ENCODE assay signal across 30 cellular contexts in genomic region chr1:2627746-2628145, GRCh38. TPM values are rescaled to one million over a fixed set of nuclear protein-coding genes. Genes with fewer than 3 reads are reported as not detected.
DNase-seq lines count a peak whose midpoint lies in the region; ATAC-seq and TF ChIP-seq lines count a peak whose summit lies in the region.
"Had no signal": no experiment of that assay in that cellular context is flagged by ENCODE, and none has a peak within 500 bp of the region (broad histone marks: within the 10 kb centered on the region; RNA-seq: fewer than 3 reads in every experiment).

No MANE protein-coding gene starts in this region.

- DNase-seq in activated naive CD4-positive, alpha-beta T cell treated with anti-CD3 and anti-CD28 coated beads, Interleukin-2, amount 50 U/mL, for 72 hours (ENCODE audit: low spot score in 2 of 2) = no peak
- DNase-seq in RWPE2 (ENCODE audit: low spot score) = peak; percentile 51
- peak; percentile 45 for DNase-seq in islet precursor cell
- DNase-seq in osteoblast (ENCODE audit: insufficient read length, low spot score, missing footprints) = peak; percentile 68
- DNase-seq in T-helper 1 cell = no peak
- no peak for DNase-seq in stimulated activated CD4-positive, alpha-beta T cell treated with anti-CD3 and anti-CD28 coated beads, Interleukin-15, amount 100 ng/mL, for 24 hours
- DNase-seq: CD8-positive, alpha-beta T cell; DMS79; EL; GDM1; Kasumi-1; NCI-H1092 treated with DMSO at 0.1 percent for 48 hours; NCI-H1436; NCI-H187; NCI-H2081 treated with DMSO at 0.1 percent for 48 hours; NCI-H2171; NCI-H226; NCI-H510A; NCI-H69 had no signal

- TF ChIP-seq CTCF in RWPE2 (IDR thresholded peaks at IDR 0.05; ENCODE audit: poor library complexity, severe bottlenecking) = no peak
- no peak for TF ChIP-seq CTCF in osteoblast (IDR thresholded peaks at IDR 0.05; ENCODE audit: extremely low read depth, low read depth, low read length)

- no peaks in the 10 kb centered on the region for H4K20me1 ChIP-seq in osteoblast (ENCODE audit: insufficient read depth, low read length)

- H3K4me3 ChIP-seq in RWPE2 (ENCODE audit: severe bottlenecking) (no peak overlapping the region), osteoblast (ENCODE audit: insufficient read depth, low read length) (no peak overlapping the region)
- H3K4me3 ChIP-seq: GM12878, K562 had no signal

- H3K4me3 Mint-ChIP-seq in activated naive CD4-positive, alpha-beta T cell treated with anti-CD3 and anti-CD28 coated beads, Interleukin-2, amount 50 U/mL, for 24 hours = peak overlapping the region; percentile 42
- H3K4me3 Mint-ChIP-seq: B cell had no signal

- H3K4me1 Mint-ChIP-seq in activated naive CD4-positive, alpha-beta T cell treated with anti-CD3 and anti-CD28 coated beads, Interleukin-2, amount 50 U/mL, for 24 hours = peaks cover 13% of the 10 kb centered on the region

- no peaks in the 10 kb centered on the region for H3K79me2 ChIP-seq in osteoblast (ENCODE audit: insufficient read depth, low read length)

- H3K4me1 ChIP-seq in RWPE2 (ENCODE audit: insufficient read depth, poor library complexity, severe bottlenecking) (no peaks in the 10 kb centered on the region), osteoblast (ENCODE audit: insufficient read depth, low read length) (no peaks in the 10 kb centered on the region)
- H3K4me1 ChIP-seq: Caco-2 had no signal

- H3K9me3 ChIP-seq in RWPE2 (ENCODE audit: severe bottlenecking) (no peaks in the 10 kb centered on the region), osteoblast (ENCODE audit: low read depth, low read length) (no peaks in the 10 kb centered on the region)
- H3K9me3 ChIP-seq: Caco-2 had no signal

- no peak overlapping the region for H3K27ac Mint-ChIP-seq in activated naive CD4-positive, alpha-beta T cell treated with anti-CD3 and anti-CD28 coated beads, Interleukin-2, amount 50 U/mL, for 24 hours
- H3K27ac Mint-ChIP-seq in activated naive CD4-positive, alpha-beta T cell treated with anti-CD3 and anti-CD28 coated beads, Interleukin-2, amount 50 U/mL, for 72 hours = no peak overlapping the region
- H3K27ac Mint-ChIP-seq: B cell; CD8-positive, alpha-beta T cell had no signal

- H3K27me3 ChIP-seq in RWPE2 (ENCODE audit: insufficient read depth, poor library complexity, severe bottlenecking) (peaks cover 50% of the 10 kb centered on the region), osteoblast (ENCODE audit: insufficient read depth, low read length) (peaks cover 24% of the 10 kb centered on the region)

- no peak for ATAC-seq in activated naive CD4-positive, alpha-beta T cell treated with anti-CD3 and anti-CD28 coated beads, Interleukin-2, amount 50 U/mL, for 72 hours
- ATAC-seq in RWPE2 (ENCODE audit: low read depth) (no peak), HG02571 (IDR thresholded peaks at IDR 0.05; ENCODE audit: unreplicated experiment) (no peak)
- ATAC-seq: CD8-positive, alpha-beta T cell; GM12878; K562 had no signal

- peaks cover 2% of the 10 kb centered on the region for H3K36me3 Mint-ChIP-seq in activated naive CD4-positive, alpha-beta T cell treated with anti-CD3 and anti-CD28 coated beads, Interleukin-2, amount 50 U/mL, for 24 hours
- peaks cover 7 to 8% of the 10 kb centered on the region in 2 donors for H3K36me3 Mint-ChIP-seq in activated naive CD4-positive, alpha-beta T cell treated with anti-CD3 and anti-CD28 coated beads, Interleukin-2, amount 50 U/mL, for 72 hours
- H3K36me3 Mint-ChIP-seq: CD8-positive, alpha-beta T cell had no signal

- H2AFZ ChIP-seq in osteoblast (ENCODE audit: low read length) = no peak overlapping the region

- H3K4me2 ChIP-seq in osteoblast (ENCODE audit: insufficient read depth, low read length) = no peak overlapping the region

- peaks cover 32% of the 10 kb centered on the region for H3K27me3 Mint-ChIP-seq in activated naive CD4-positive, alpha-beta T cell treated with anti-CD3 and anti-CD28 coated beads, Interleukin-2, amount 50 U/mL, for 24 hours

- H3K27ac ChIP-seq in RWPE2 (ENCODE audit: poor library complexity, severe bottlenecking) (no peak overlapping the region), osteoblast (ENCODE audit: low read depth, low read length) (no peak overlapping the region)
- H3K27ac ChIP-seq: 22Rv1, C4-2B, RWPE1 had no signal

- H3K36me3 ChIP-seq in RWPE2 (ENCODE audit: low read depth) (no peaks in the 10 kb centered on the region), osteoblast (ENCODE audit: insufficient read depth, low read length) (no peaks in the 10 kb centered on the region)

- H3K9me3 Mint-ChIP-seq in activated naive CD4-positive, alpha-beta T cell treated with anti-CD3 and anti-CD28 coated beads, Interleukin-2, amount 50 U/mL, for 24 hours = no peaks in the 10 kb centered on the region
- H3K9me3 Mint-ChIP-seq in activated naive CD4-positive, alpha-beta T cell treated with anti-CD3 and anti-CD28 coated beads, Interleukin-2, amount 50 U/mL, for 72 hours = peaks cover 8 to 11% of the 10 kb centered on the region in 2 donors
- H3K9me3 Mint-ChIP-seq: CD8-positive, alpha-beta T cell had no signal

RNA-seq across cellular contexts. Expression of gene MMEL1, which starts 5.1 kb away (rescaled TPM):
- 1 to 10 TPM; 1.4 to 2.5 TPM for total RNA-seq in activated naive CD4-positive, alpha-beta T cell treated with anti-CD3 and anti-CD28 coated beads, Interleukin-2, amount 50 U/mL, for 72 hours
- under 0.01 TPM in 1 of 2 replicates, not detected in the other for total RNA-seq in osteoblast
- total RNA-seq: B cell, Caco-2, GM12878, HT1080, K562, M059J had no signal

RNA-seq across cellular contexts. Expression of gene PRXL2B, which starts 41.2 kb away (rescaled TPM):
- 10 to 100 TPM; 34.7 to 38.8 TPM for total RNA-seq in activated naive CD4-positive, alpha-beta T cell treated with anti-CD3 and anti-CD28 coated beads, Interleukin-2, amount 50 U/mL, for 72 hours
- total RNA-seq in osteoblast = 8.0 and 9.4 TPM in 2 replicates

Comparison
In these comparisons a context has a peak if more than half of its experiments do, and no peak if none do; other contexts are left out.
1. DNase-seq: peak in RWPE2 (single experiment), islet precursor cell (single experiment) and osteoblast (single experiment); none in activated naive CD4-positive, alpha-beta T cell treated with anti-CD3 and anti-CD28 coated beads, Interleukin-2, amount 50 U/mL, for 72 hours (0 of 2), T-helper 1 cell (0 of 5) and stimulated activated CD4-positive, alpha-beta T cell treated with anti-CD3 and anti-CD28 coated beads, Interleukin-15, amount 100 ng/mL, for 24 hours (single experiment).